In genomic region chr4:185424905-185425599, GRCh38 we compare ENCODE assay signal across 8 cellular contexts. TPM values are rescaled to one million over a fixed set of nuclear protein-coding genes. Genes with fewer than 3 reads are reported as not detected.
A peak's percentile ranks its signal among the peaks of the same experiment; 100 is the strongest.
DNase-seq lines count a peak whose midpoint lies in the region; ATAC-seq and TF ChIP-seq lines count a peak whose summit lies in the region.

No MANE protein-coding gene starts in this region.

- peaks cover 1 to 2% of the 10 kb centered on the region in 2 donors for H3K27me3 Mint-ChIP-seq in CD4-positive, alpha-beta memory T cell

- H3K27ac ChIP-seq in CD4-positive, alpha-beta memory T cell (ENCODE audit: low read depth, low read length): peak overlapping the region; percentile 99
- H3K27ac ChIP-seq in OCI-LY1 (ENCODE audit: low read depth, low read length, poor library complexity, severe bottlenecking) (peak overlapping the region; percentile 8), temporal lobe (ENCODE audit: low read depth, low read length) (peak overlapping the region; percentile 97)

- no peaks in the 10 kb centered on the region for H3K27me3 ChIP-seq in CD4-positive, alpha-beta memory T cell (ENCODE audit: insufficient read depth, low read length)
- H3K27me3 ChIP-seq in OCI-LY1 (ENCODE audit: insufficient read depth, low read length): no peaks in the 10 kb centered on the region

- peaks cover 11 to 33% of the 10 kb centered on the region in 2 donors for H3K36me3 Mint-ChIP-seq in CD4-positive, alpha-beta memory T cell

- ATAC-seq in GM21515 (IDR thresholded peaks at IDR 0.05; ENCODE audit: unreplicated experiment) (peak; percentile 2), left colon (peak; percentile 37)

- TF ChIP-seq CTCF in OCI-LY1 (IDR thresholded peaks at IDR 0.05; ENCODE audit: low read length): no peak
- no peak for TF ChIP-seq CTCF in cardiac fibroblast (IDR thresholded peaks at IDR 0.05; ENCODE audit: low read depth, low read length)

- no peaks in the 10 kb centered on the region for H3K9me3 ChIP-seq in CD4-positive, alpha-beta memory T cell (ENCODE audit: control insufficient read depth in 1 of 2, low read length in 2 of 2)
- H3K9me3 ChIP-seq in OCI-LY1 (ENCODE audit: low read length): no peaks in the 10 kb centered on the region

- intact Hi-C loops in CD4-positive, alpha-beta memory T cell (cut with micrococcal nuclease): loop anchor here (1.0 kb wide), 3 partner anchors 29 to 221 kb away; partner anchors contain the start of genes ANKRD37 and CCDC110
- intact Hi-C loops in left colon (cut with DNase I, micrococcal nuclease): no loop called here

- H3K9me2 ChIP-seq in OCI-LY1 (ENCODE audit: low read depth, low read length): no peaks in the 10 kb centered on the region

- CTCF ChIA-PET in CD4-positive, alpha-beta memory T cell (lab: Charles Lee; ENCODE audit: partially characterized antibody): interaction anchor here (1.0 to 2.3 kb wide), 7 partner anchors 11 to 287 kb away, joined by 3 to 10 read pairs (median 6); partner anchors contain the start of genes ANKRD37 and LRP2BP

- H3K4me1 Mint-ChIP-seq in CD4-positive, alpha-beta memory T cell: peaks cover 23 to 46% (median 29%) of the 10 kb centered on the region in 4 donors

- POLR2A ChIA-PET in CD4-positive, alpha-beta memory T cell (lab: Charles Lee; ENCODE audit: partially characterized antibody): interaction anchor here (0.6 to 5.4 kb wide), 17 partner anchors 8 to 951 kb away, joined by 3 to 94 read pairs (median 4); partner anchors contain the start of genes ANKRD37, CYP4V2, IRF2 and LRP2BP

- peak overlapping the region; percentile 83 for H3K4me2 ChIP-seq in OCI-LY1 (ENCODE audit: low read length)

- H3K36me3 ChIP-seq in CD4-positive, alpha-beta memory T cell (ENCODE audit: insufficient read depth, low read length): no peaks in the 10 kb centered on the region
- H3K36me3 ChIP-seq in OCI-LY1 (ENCODE audit: insufficient read depth, low read length): peaks cover 21% of the 10 kb centered on the region

- H4K20me1 ChIP-seq in OCI-LY1 (ENCODE audit: insufficient read depth, low read length): no peaks in the 10 kb centered on the region

- H3K4me3 ChIP-seq in CD4-positive, alpha-beta memory T cell (ENCODE audit: low read length in 2 of 2): peak overlapping the region; percentile 45 to 77
- H3K4me3 ChIP-seq in OCI-LY1 (ENCODE audit: low read depth, low read length, poor library complexity, severe bottlenecking) (peak overlapping the region; percentile 74), cardiac fibroblast (replicated peaks in 1 of 2; ENCODE audit: low read depth in 2 of 2, low read length in 2 of 2) (peak overlapping the region; percentile 80 to 92)

- H3F3A ChIP-seq in OCI-LY1 (ENCODE audit: insufficient read depth, low read length): no peaks in the 10 kb centered on the region

- DNase-seq in CD4-positive, alpha-beta memory T cell: peak in 2 of 5 donors; percentile 7 to 41
- DNase-seq in cardiac fibroblast (ENCODE audit: low read depth in 2 of 2) (no peak), left colon (peak in 1 of 2 donors; percentile 14), NCI-H2227 treated with DMSO at 0.1 percent for 48 hours (lab: John Stamatoyannopoulos, UW) (no peak), NCI-H187 (lab: John Stamatoyannopoulos, UW) (no peak)

- peak overlapping the region; percentile 89 to 98 (median 96) for H3K4me3 Mint-ChIP-seq in CD4-positive, alpha-beta memory T cell

- peaks cover 24% of the 10 kb centered on the region for H3K4me1 ChIP-seq in CD4-positive, alpha-beta memory T cell (ENCODE audit: insufficient read depth, low read length)
- H3K4me1 ChIP-seq in OCI-LY1 (ENCODE audit: insufficient read depth, low read length, severe bottlenecking): peaks cover 19% of the 10 kb centered on the region

- H3K9me3 Mint-ChIP-seq in CD4-positive, alpha-beta memory T cell: no peaks in the 10 kb centered on the region

- peak overlapping the region; percentile 74 for H3K9ac ChIP-seq in OCI-LY1 (ENCODE audit: low read length)

- H2AFZ ChIP-seq in OCI-LY1 (ENCODE audit: low read length): 0 out of 2 replicates have a peak overlapping the region, but pooled peaks have one; percentile 17

- peak overlapping the region; percentile 92 to 100 (median 100) for H3K27ac Mint-ChIP-seq in CD4-positive, alpha-beta memory T cell

- H3K79me2 ChIP-seq in OCI-LY1 (ENCODE audit: insufficient read depth, low read length): 0 out of 2 replicates have a peak, but pooled peaks cover 7% of the 10 kb centered on the region

RNA-seq across cellular contexts. Expression of gene UFSP2, which starts 0.7 kb away (rescaled TPM):
- 10 to 100 TPM; 30.1 to 30.3 TPM for total RNA-seq in CD4-positive, alpha-beta memory T cell
- 10 to 100 TPM; 43.8 to 53.8 TPM for polyA plus RNA-seq in CD4-positive, alpha-beta memory T cell
- 10 to 100 TPM; 20.5 to 26.1 TPM for total RNA-seq in left colon
- 32.9 TPM for total RNA-seq in temporal lobe

RNA-seq across cellular contexts. Expression of gene ANKRD37, which starts 28.4 kb away (rescaled TPM):
- 1 to 10 TPM; 5.9 to 6.6 TPM for total RNA-seq in CD4-positive, alpha-beta memory T cell
- polyA plus RNA-seq in CD4-positive, alpha-beta memory T cell: 10 to 100 TPM in 1 of 2 donors, 1 to 10 TPM in 1; 9.5 to 10.2 TPM
- total RNA-seq in left colon (1 to 10 TPM; 5.0 to 9.1 TPM), temporal lobe (11.8 TPM)

RNA-seq across cellular contexts. Expression of gene LRP2BP, which starts 29.3 kb away (rescaled TPM):
- 1 to 10 TPM; 1.9 TPM for total RNA-seq in CD4-positive, alpha-beta memory T cell
- polyA plus RNA-seq in CD4-positive, alpha-beta memory T cell: under 1 TPM in 1 of 2 donors, not detected in 1; 0.20 TPM
- total RNA-seq in left colon (under 1 TPM; 0.40 to 0.70 TPM), temporal lobe (4.2 TPM)

RNA-seq across cellular contexts. Expression of gene CCDC110, which starts 46.5 kb away (rescaled TPM):
- under 1 TPM; 0.19 to 0.90 TPM for total RNA-seq in CD4-positive, alpha-beta memory T cell
- polyA plus RNA-seq in CD4-positive, alpha-beta memory T cell: under 1 TPM in 1 of 2 donors, not detected in 1; 0.24 TPM
- 1 to 10 TPM; 2.0 to 2.1 TPM for total RNA-seq in left colon
- total RNA-seq in temporal lobe: 1.7 TPM

Comparison
In these comparisons a context has a peak if more than half of its experiments do, and no peak if none do; other contexts are left out.
1. H3K27ac ChIP-seq: peak in every context shown above with its lines; median percentile 99 in CD4-positive, alpha-beta memory T cell; 97 in temporal lobe; 8 in OCI-LY1.